Comparison of ENCODE assay signal across 1 cellular context in genomic region chr16:66367968-66368891, GRCh38.
TF ChIP-seq lines count a peak whose summit lies in the region.

No MANE protein-coding gene starts in this region.

TF ChIP-seq in WTC11, 78 proteins besides CTCF, POLR2A, EP300 and RAD21 (continued from another document):
- TF ChIP-seq MAX (CRISPR knock-in tag; IDR thresholded peaks at IDR 0.05) (0 out of 2 replicates have a peak, but pooled peaks have one; percentile 37), ZNF423 (CRISPR knock-in tag; IDR thresholded peaks at IDR 0.05) (peak; percentile 2; the same call in 1 of the 2 replicates), CREB1 (CRISPR knock-in tag; IDR thresholded peaks at IDR 0.05) (no peak)
